27 cellular contexts compared by ENCODE assay signal in the genomic region with DNA sequence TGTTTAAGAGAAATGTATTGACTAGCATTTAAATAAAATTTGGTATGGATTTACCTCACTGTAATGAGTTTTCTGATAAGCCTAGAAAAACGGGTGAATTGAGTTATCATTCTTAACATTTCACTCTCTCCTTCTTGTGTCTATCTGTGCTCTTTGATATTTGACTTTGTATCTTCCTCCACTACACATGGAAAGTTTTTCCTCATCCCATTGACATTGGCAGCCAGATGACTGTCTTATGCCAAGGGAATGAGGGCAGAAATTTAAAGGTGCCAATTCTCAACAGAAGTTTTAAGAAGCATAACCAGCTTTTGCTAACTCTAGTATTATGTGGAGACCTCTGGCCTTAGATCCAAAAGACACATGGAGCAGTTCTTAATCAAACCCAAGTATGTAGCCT.
"Had no signal": no experiment of that assay in that cellular context is flagged by ENCODE, and none has a peak within 500 bp of the region (broad histone marks: within the 10 kb centered on the region; RNA-seq: fewer than 3 reads in every experiment).

No MANE protein-coding gene starts in this region.

- DNase-seq: heart right ventricle; islet precursor cell; left ventricle myocardium superior; lower lobe of right lung; mammary epithelial cell; mesenchymal stem cell; naive B cell; natural killer cell; nephron progenitor cell; ovary; posterior cingulate gyrus; retina; right cardiac atrium; sigmoid colon; small intestine; spleen; stimulated activated CD4-positive, alpha-beta T cell treated with anti-CD3 and anti-CD28 coated beads, Interleukin-4, amount 100 ng/mL, for 24 hours; stimulated activated naive B cell treated with anti-CD40 and anti-IgM and Interleukin-4, amounts not matched to agents 10 μg/mL and 1 μg/mL and 100 μg/mL, for 72 hours; stimulated activated naive CD8-positive, alpha-beta T cell treated with anti-CD3 and anti-CD28 coated beads, Interleukin-15, Interleukin-2, amounts not matched to agents 100 U/mL and 50 U/mL, for 24 hours; stomach; testis; thyroid gland; transverse colon; upper lobe of left lung had no signal

- H3K36me3 ChIP-seq: heart right ventricle, lower lobe of right lung, ovary, prostate gland, sigmoid colon, spleen, stomach, thyroid gland, transverse colon, upper lobe of left lung, vagina had no signal

- H3K27ac ChIP-seq: heart right ventricle, hepatocyte, lower lobe of right lung, ovary, prostate gland, sigmoid colon, spleen, stomach, testis, thyroid gland, transverse colon, upper lobe of left lung, vagina had no signal

- H3K4me1 ChIP-seq: heart right ventricle, lower lobe of right lung, prostate gland, sigmoid colon, spleen, stomach, testis, thyroid gland, transverse colon, upper lobe of left lung, vagina had no signal

- H3K4me3 ChIP-seq: heart right ventricle, hepatocyte, lower lobe of right lung, ovary, prostate gland, sigmoid colon, spleen, stomach, testis, thyroid gland, transverse colon, upper lobe of left lung, vagina had no signal

- ATAC-seq: heart right ventricle; left ventricle myocardium superior; lower lobe of right lung; natural killer cell; right cardiac atrium; stimulated activated naive B cell treated with anti-CD40 and anti-IgM and Interleukin-4, amounts not matched to agents 10 μg/mL and 1 μg/mL and 100 μg/mL, for 72 hours; stimulated activated naive CD8-positive, alpha-beta T cell treated with anti-CD3 and anti-CD28 coated beads, Interleukin-15, Interleukin-2, amounts not matched to agents 100 U/mL and 50 U/mL, for 24 hours had no signal

- H3K27me3 ChIP-seq: heart right ventricle, hepatocyte, ovary, sigmoid colon, spleen, stomach, testis, thyroid gland, transverse colon, upper lobe of left lung, vagina had no signal

- H3K9me3 ChIP-seq: heart right ventricle, lower lobe of right lung, ovary, prostate gland, sigmoid colon, spleen, stomach, testis, thyroid gland, transverse colon, upper lobe of left lung, vagina had no signal
